1 cellular context compared by ENCODE assay signal in the genomic region with DNA sequence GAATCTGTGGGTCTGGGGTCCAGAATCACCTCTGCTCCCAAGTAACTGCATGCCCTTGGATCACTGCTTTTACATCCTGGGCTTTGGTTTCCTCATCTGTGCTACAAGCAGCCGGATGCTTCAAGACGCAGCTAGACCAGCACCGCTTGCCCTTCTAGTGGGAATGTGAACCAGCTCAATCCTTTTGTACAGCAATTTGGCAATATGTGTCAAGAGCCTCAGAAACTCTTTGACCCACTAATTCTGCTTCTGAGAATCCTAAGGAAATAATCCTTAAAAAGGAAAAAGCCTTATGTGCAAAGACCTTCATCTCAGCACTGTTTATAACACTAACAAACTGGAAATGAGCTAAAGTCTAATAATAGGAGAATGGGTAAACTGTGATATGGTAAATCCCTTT.
TF ChIP-seq lines count a peak whose summit lies in the region.

No MANE protein-coding gene starts in this region.

TF ChIP-seq in H1, 55 proteins besides CTCF, POLR2A, EP300 and RAD21 (continued from another document):
- TF ChIP-seq, protein P1, sequence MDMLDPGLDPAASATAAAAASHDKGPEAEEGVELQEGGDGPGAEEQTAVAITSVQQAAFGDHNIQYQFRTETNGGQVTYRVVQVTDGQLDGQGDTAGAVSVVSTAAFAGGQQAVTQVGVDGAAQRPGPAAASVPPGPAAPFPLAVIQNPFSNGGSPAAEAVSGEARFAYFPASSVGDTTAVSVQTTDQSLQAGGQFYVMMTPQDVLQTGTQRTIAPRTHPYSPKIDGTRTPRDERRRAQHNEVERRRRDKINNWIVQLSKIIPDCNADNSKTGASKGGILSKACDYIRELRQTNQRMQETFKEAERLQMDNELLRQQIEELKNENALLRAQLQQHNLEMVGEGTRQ (IDR thresholded peaks at IDR 0.05; ENCODE audit: low read length): no peak
- TF ChIP-seq GABPA (IDR thresholded peaks at IDR 0.05; ENCODE audit: borderline replicate concordance, insufficient read depth, low read length) (no peak), POU5F1 (IDR thresholded peaks at IDR 0.05; ENCODE audit: low read depth, low read length) (no peak), SIN3A (conservative IDR thresholded peaks at IDR 0.05 in 1 of 2, IDR thresholded peaks at IDR 0.05 in 1 of 2; ENCODE audit: low read depth in 1 of 2, low read length in 2 of 2) (no peak), ZNF274 (IDR thresholded peaks at IDR 0.05; ENCODE audit: borderline replicate concordance, extremely low read depth, low read length) (no peak), PHF8 (conservative IDR thresholded peaks at IDR 0.05; ENCODE audit: low read depth, low read length) (no peak), CHD1 (IDR thresholded peaks at IDR 0.05; ENCODE audit: low read depth, low read length) (no peak), TBP (IDR thresholded peaks at IDR 0.05; ENCODE audit: low read depth, low read length) (no peak), TAF1 (IDR thresholded peaks at IDR 0.05; ENCODE audit: low read depth, low read length) (no peak), ASH2L (IDR thresholded peaks at IDR 0.05; ENCODE audit: low read length) (no peak), JUND (IDR thresholded peaks at IDR 0.05; ENCODE audit: low read length) (no peak), CREB1 (IDR thresholded peaks at IDR 0.05) (no peak), YY1 (IDR thresholded peaks at IDR 0.05; ENCODE audit: low read depth, low read length) (no peak), RXRA (IDR thresholded peaks at IDR 0.05; ENCODE audit: insufficient read depth, low read depth, low read length) (no peak)
- TF ChIP-seq, protein P2, sequence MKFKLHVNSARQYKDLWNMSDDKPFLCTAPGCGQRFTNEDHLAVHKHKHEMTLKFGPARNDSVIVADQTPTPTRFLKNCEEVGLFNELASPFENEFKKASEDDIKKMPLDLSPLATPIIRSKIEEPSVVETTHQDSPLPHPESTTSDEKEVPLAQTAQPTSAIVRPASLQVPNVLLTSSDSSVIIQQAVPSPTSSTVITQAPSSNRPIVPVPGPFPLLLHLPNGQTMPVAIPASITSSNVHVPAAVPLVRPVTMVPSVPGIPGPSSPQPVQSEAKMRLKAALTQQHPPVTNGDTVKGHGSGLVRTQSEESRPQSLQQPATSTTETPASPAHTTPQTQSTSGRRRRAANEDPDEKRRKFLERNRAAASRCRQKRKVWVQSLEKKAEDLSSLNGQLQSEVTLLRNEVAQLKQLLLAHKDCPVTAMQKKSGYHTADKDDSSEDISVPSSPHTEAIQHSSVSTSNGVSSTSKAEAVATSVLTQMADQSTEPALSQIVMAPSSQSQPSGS (IDR thresholded peaks at IDR 0.05; ENCODE audit: low read length): no peak
